In the genomic region with DNA sequence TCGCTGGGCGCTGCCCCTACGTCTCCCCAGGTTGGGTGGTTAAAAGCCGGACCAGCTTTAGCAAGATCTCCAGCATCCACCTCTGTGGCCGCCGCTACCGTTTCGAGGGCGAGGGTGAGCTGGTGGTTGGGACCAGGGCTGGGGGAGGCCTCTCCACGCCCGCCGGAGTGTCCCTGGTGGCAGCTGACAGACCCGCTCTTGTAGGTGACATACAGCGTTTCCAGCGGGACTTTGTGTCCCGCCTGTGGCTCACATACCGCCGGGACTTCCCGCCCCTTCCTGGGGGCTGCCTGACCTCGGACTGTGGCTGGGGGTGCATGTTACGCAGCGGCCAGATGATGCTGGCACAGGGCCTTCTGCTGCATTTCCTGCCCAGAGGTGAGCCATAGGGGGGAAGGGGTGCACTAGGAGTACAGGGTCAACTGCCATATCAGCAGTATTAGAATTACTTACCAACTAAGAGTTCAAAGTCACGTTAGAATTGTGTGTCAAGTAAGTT, we compare ENCODE assay signal across 8 cellular contexts. TPM values are rescaled to one million over a fixed set of nuclear protein-coding genes. Genes with fewer than 3 reads are reported as not detected.
DNase-seq lines count a peak whose midpoint lies in the region; ATAC-seq and TF ChIP-seq lines count a peak whose summit lies in the region.

No MANE protein-coding gene starts in this region.

- DNase-seq in T-helper 2 cell treated with Interferon-gamma antibody and Interleukin-4, amounts not matched to agents 5 μg/mL and 100 μg/mL, for 36 hours (ENCODE audit: low spot score): no peak
- DNase-seq in T-helper 2 cell (no peak), adipocyte (ENCODE audit: low read depth) (no peak), left lung (peak in 1 of 2 donors; percentile 75), testis (no peak), NCI-H526 (lab: John Stamatoyannopoulos, UW) (no peak)
- DNase-seq in activated CD4-positive, alpha-beta T cell treated with anti-CD3 and anti-CD28 coated beads, Interleukin-2, amount 50 U/mL, for 1 hour: no peak

- H3K4me3 ChIP-seq in adipocyte (ENCODE audit: low read length): peak overlapping the region; percentile 90
- peak overlapping the region; percentile 87 to 92 for H3K4me3 ChIP-seq in left lung
- H3K4me3 ChIP-seq in testis: peak overlapping the region; percentile 91 to 97

- peaks cover 10% of the 10 kb centered on the region for H3K27me3 Mint-ChIP-seq in T-helper 2 cell treated with Interferon-gamma antibody and Interleukin-4, amounts not matched to agents 5 μg/mL and 100 μg/mL, for 36 hours (ENCODE audit: low read depth)

- no peak for TF ChIP-seq POLR2A in testis (IDR thresholded peaks at IDR 0.05)

- H3K27me3 ChIP-seq in adipocyte (replicated peaks; ENCODE audit: control insufficient read depth, insufficient read depth, low read length): peaks cover 3% of the 10 kb centered on the region
- no peaks in the 10 kb centered on the region for H3K27me3 ChIP-seq in left lung
- no peaks in the 10 kb centered on the region for H3K27me3 ChIP-seq in testis

- H3K27ac ChIP-seq in left lung (peak overlapping the region in 1 of 2 donors; percentile 1), testis (no peak overlapping the region)

- H3K9me3 Mint-ChIP-seq in T-helper 2 cell treated with Interferon-gamma antibody and Interleukin-4, amounts not matched to agents 5 μg/mL and 100 μg/mL, for 36 hours: no peaks in the 10 kb centered on the region

- TF ChIP-seq CTCF in left lung (IDR thresholded peaks at IDR 0.05): no peak
- TF ChIP-seq CTCF in testis (IDR thresholded peaks at IDR 0.05): no peak

- H3K4me1 ChIP-seq in adipocyte (ENCODE audit: control insufficient read depth, insufficient read depth, low read length) (peaks cover 8% of the 10 kb centered on the region), left lung (peaks cover 7 to 34% of the 10 kb centered on the region in 2 donors), testis (peaks cover 10% of the 10 kb centered on the region)

- H3K4me1 Mint-ChIP-seq in T-helper 2 cell treated with Interferon-gamma antibody and Interleukin-4, amounts not matched to agents 5 μg/mL and 100 μg/mL, for 36 hours (ENCODE audit: low read depth): peaks cover 6% of the 10 kb centered on the region

- intact Hi-C loops in left lung (cut with DNase I) (no loop called here), testis (cut with DNase I; ENCODE audit: low total_unique reads) (no loop called here)

- H3K36me3 Mint-ChIP-seq in T-helper 2 cell treated with Interferon-gamma antibody and Interleukin-4, amounts not matched to agents 5 μg/mL and 100 μg/mL, for 36 hours (ENCODE audit: low read depth): peaks cover 17% of the 10 kb centered on the region

- peak overlapping the region; percentile 92 for H3K9ac ChIP-seq in adipocyte (ENCODE audit: low read length)

- H3K36me3 ChIP-seq in adipocyte (ENCODE audit: control insufficient read depth, insufficient read depth, low read length, severe bottlenecking): peaks cover 19% of the 10 kb centered on the region
- H3K36me3 ChIP-seq in left lung: peaks cover 0 to 35% of the 10 kb centered on the region in 2 donors
- H3K36me3 ChIP-seq in testis (ENCODE audit: low read depth, missing control alignments): no peaks in the 10 kb centered on the region

- peak overlapping the region; percentile 84 for H3K27ac Mint-ChIP-seq in T-helper 2 cell treated with Interferon-gamma antibody and Interleukin-4, amounts not matched to agents 5 μg/mL and 100 μg/mL, for 36 hours

- ATAC-seq in left lung: no peak
- ATAC-seq in HG03571 (IDR thresholded peaks at IDR 0.05; ENCODE audit: unreplicated experiment): no peak

- WGBS in testis, 2 donors: 29 to 37% methylated on average over 7 to 23 of the region's 23 CpGs

- H3K9me3 ChIP-seq in adipocyte (ENCODE audit: control insufficient read depth, low read length) (no peaks in the 10 kb centered on the region), left lung (no peaks in the 10 kb centered on the region), testis (no peaks in the 10 kb centered on the region)

- H3K4me3 Mint-ChIP-seq in T-helper 2 cell treated with Interferon-gamma antibody and Interleukin-4, amounts not matched to agents 5 μg/mL and 100 μg/mL, for 36 hours: peak overlapping the region; percentile 89

RNA-seq across cellular contexts. Expression of gene ATG4D, which starts 1.1 kb away (rescaled TPM):
- total RNA-seq in left lung (10 to 100 TPM; 25.0 to 27.4 TPM), testis (10 to 100 TPM; 80.5 to 97.1 TPM)
- polyA plus RNA-seq in testis (ENCODE audit: insufficient read depth, low read depth, low replicate concordance): 167 TPM

RNA-seq across cellular contexts. Expression of gene KRI1, which starts 21.0 kb away (rescaled TPM):
- total RNA-seq in left lung (10 to 100 TPM; 18.6 to 20.2 TPM), testis (10 to 100 TPM; 33.7 to 34.6 TPM)
- polyA plus RNA-seq in testis (ENCODE audit: insufficient read depth, low read depth, low replicate concordance): 48.3 TPM

RNA-seq across cellular contexts. Expression of gene CDKN2D, which starts 24.0 kb away (rescaled TPM):
- total RNA-seq in left lung (10 to 100 TPM in 1 of 2 donors, 1 to 10 TPM in 1; 7.2 to 13.6 TPM), testis (10 to 100 TPM; 30.6 to 37.2 TPM)
- 57.7 TPM for polyA plus RNA-seq in testis (ENCODE audit: insufficient read depth, low read depth, low replicate concordance)

RNA-seq across cellular contexts. Expression of gene S1PR5, which starts 27.6 kb away (rescaled TPM):
- total RNA-seq in left lung (1 to 10 TPM in 1 of 2 donors, under 1 TPM in 1; 0.92 to 1.8 TPM), testis (under 1 TPM; 0.12 to 0.31 TPM)
- 0.61 TPM for polyA plus RNA-seq in testis (ENCODE audit: insufficient read depth, low read depth, low replicate concordance)

RNA-seq across cellular contexts. Expression of gene KEAP1, which starts 41.6 kb away (rescaled TPM):
- total RNA-seq in left lung: 10 to 100 TPM; 56.0 to 82.2 TPM
- total RNA-seq in testis: 10 to 100 TPM; 40.7 to 61.0 TPM
- 54.1 TPM for polyA plus RNA-seq in testis (ENCODE audit: insufficient read depth, low read depth, low replicate concordance)
